Comparison of ENCODE assay signal across 14 cellular contexts in genomic region chr9:77910216-77910615, GRCh38.
DNase-seq lines count a peak whose midpoint lies in the region; ATAC-seq and TF ChIP-seq lines count a peak whose summit lies in the region.
"Had no signal": no experiment of that assay in that cellular context is flagged by ENCODE, and none has a peak within 500 bp of the region (broad histone marks: within the 10 kb centered on the region; RNA-seq: fewer than 3 reads in every experiment).

No MANE protein-coding gene starts in this region.

- DNase-seq in CD4-positive, alpha-beta memory T cell: no peak
- DNase-seq in T-cell (no peak), globus pallidus (ENCODE audit: low spot score) (peak; percentile 73), breast epithelium (ENCODE audit: low spot score in 2 of 2) (no peak)
- DNase-seq in stimulated activated effector memory CD8-positive, alpha-beta T cell treated with anti-CD3 and anti-CD28 coated beads, Interleukin-12 subunit alpha, Interleukin-12 subunit beta, amount 100 ng/mL, for 72 hours (ENCODE audit: low spot score in 2 of 2): no peak
- DNase-seq: activated effector memory CD4-positive, alpha-beta T cell treated with Interleukin-2 at 50 U/mL for 16 hours; esophagus squamous epithelium; NCI-H1930; posterior cingulate gyrus; spleen; stimulated activated naive CD4-positive, alpha-beta T cell treated with Interleukin-2 at 50 U/mL for 16 hours had no signal

- H3K27ac Mint-ChIP-seq in CD4-positive, alpha-beta memory T cell: peak overlapping the region in 4 of 7 donors; percentile 6 to 55 (median 14)
- peak overlapping the region; percentile 16 to 34 for H3K27ac Mint-ChIP-seq in T-cell
- no peak overlapping the region for H3K27ac Mint-ChIP-seq in stimulated activated effector memory CD8-positive, alpha-beta T cell treated with anti-CD3 and anti-CD28 coated beads, Interleukin-12 subunit alpha, Interleukin-12 subunit beta, amount 100 ng/mL, for 72 hours

- H3K36me3 ChIP-seq in BLaER1 treated with 17β-estradiol and CSF1 and Interleukin-3, amounts not matched to agents 10 nM and 100 nM: peaks cover 16 to 73% (median 39%) of the 10 kb centered on the region in 11 experiments; a peak in 20 of 22 replicates
- H3K36me3 ChIP-seq in CD4-positive, alpha-beta memory T cell (ENCODE audit: insufficient read depth, low read length): no peaks in the 10 kb centered on the region
- H3K36me3 ChIP-seq in breast epithelium: no peaks in the 10 kb centered on the region
- H3K36me3 ChIP-seq: esophagus squamous epithelium, spleen had no signal

- H3K9me3 ChIP-seq in BLaER1 treated with 17β-estradiol and CSF1 and Interleukin-3, amounts not matched to agents 10 nM and 100 nM (replicated peaks in 1 of 11): peaks cover 0 to 56% (median 43%) of the 10 kb centered on the region in 11 experiments; a peak in 18 of 22 replicates
- no peaks in the 10 kb centered on the region for H3K9me3 ChIP-seq in CD4-positive, alpha-beta memory T cell (ENCODE audit: control insufficient read depth in 1 of 2, low read length in 2 of 2)
- H3K9me3 ChIP-seq in breast epithelium: no peaks in the 10 kb centered on the region
- H3K9me3 ChIP-seq: esophagus squamous epithelium, spleen had no signal

- TF ChIP-seq POLR2A in breast epithelium (IDR thresholded peaks at IDR 0.05): no peak

- peaks cover 37 to 56% (median 54%) of the 10 kb centered on the region in 4 donors for H3K4me1 Mint-ChIP-seq in CD4-positive, alpha-beta memory T cell
- peaks cover 57 to 64% (median 58%) of the 10 kb centered on the region in 3 donors for H3K4me1 Mint-ChIP-seq in T-cell
- H3K4me1 Mint-ChIP-seq in stimulated activated effector memory CD8-positive, alpha-beta T cell treated with anti-CD3 and anti-CD28 coated beads, Interleukin-12 subunit alpha, Interleukin-12 subunit beta, amount 100 ng/mL, for 72 hours: peaks cover 15% of the 10 kb centered on the region

- no peaks in the 10 kb centered on the region for H3K27me3 Mint-ChIP-seq in CD4-positive, alpha-beta memory T cell
- H3K27me3 Mint-ChIP-seq in T-cell: no peaks in the 10 kb centered on the region

- no peak for TF ChIP-seq CTCF in breast epithelium (IDR thresholded peaks at IDR 0.05)

- no peak overlapping the region for H3K4me3 ChIP-seq in BLaER1 treated with 17β-estradiol and CSF1 and Interleukin-3, amounts not matched to agents 10 nM and 100 nM
- H3K4me3 ChIP-seq in CD4-positive, alpha-beta memory T cell (ENCODE audit: low read length in 2 of 2): no peak overlapping the region
- H3K4me3 ChIP-seq in breast epithelium: no peak overlapping the region
- H3K4me3 ChIP-seq: esophagus squamous epithelium, spleen had no signal

- peaks cover 0 to 98% (median 0%) of the 10 kb centered on the region in 11 experiments; a peak in 3 of 22 replicates for H4K20me1 ChIP-seq in BLaER1 treated with 17β-estradiol and CSF1 and Interleukin-3, amounts not matched to agents 10 nM and 100 nM

- CTCF ChIA-PET in CD4-positive, alpha-beta memory T cell (lab: Charles Lee; ENCODE audit: partially characterized antibody): interaction anchor here (1.0 kb wide), 1 partner anchor 759 kb away, joined by 3 read pairs; no protein-coding TSS in a partner anchor
- CTCF ChIA-PET in T-cell (lab: Charles Lee): no interaction called here

- H3K4me3 Mint-ChIP-seq in CD4-positive, alpha-beta memory T cell: peak overlapping the region in 2 of 8 donors; percentile 33 to 39
- H3K4me3 Mint-ChIP-seq in T-cell: peak overlapping the region in 1 of 3 donors; percentile 79
- no peak overlapping the region for H3K4me3 Mint-ChIP-seq in stimulated activated effector memory CD8-positive, alpha-beta T cell treated with anti-CD3 and anti-CD28 coated beads, Interleukin-12 subunit alpha, Interleukin-12 subunit beta, amount 100 ng/mL, for 72 hours

- peak overlapping the region in 6 of 11 experiments; percentile 19 to 75 (median 44); a peak in 9 of 22 replicates for H3K27ac ChIP-seq in BLaER1 treated with 17β-estradiol and CSF1 and Interleukin-3, amounts not matched to agents 10 nM and 100 nM
- no peak overlapping the region for H3K27ac ChIP-seq in CD4-positive, alpha-beta memory T cell (ENCODE audit: low read depth, low read length)
- no peak overlapping the region for H3K27ac ChIP-seq in breast epithelium
- H3K27ac ChIP-seq: esophagus squamous epithelium had no signal

- H3K4me2 ChIP-seq in BLaER1 treated with 17β-estradiol and CSF1 and Interleukin-3, amounts not matched to agents 10 nM and 100 nM: peak overlapping the region; percentile 33 to 75 (median 52); a peak in 21 of 22 replicates

- ATAC-seq in T-cell (replicated peaks in 1 of 4) (no peak), GM21526 (IDR thresholded peaks at IDR 0.05; ENCODE audit: low FRiP score, unreplicated experiment) (no peak)
- no peak for ATAC-seq in stimulated activated effector memory CD8-positive, alpha-beta T cell treated with anti-CD3 and anti-CD28 coated beads, Interleukin-12 subunit alpha, Interleukin-12 subunit beta, amount 100 ng/mL, for 72 hours
- ATAC-seq: Panc1 had no signal

- H3K9ac ChIP-seq in BLaER1 treated with 17β-estradiol and CSF1 and Interleukin-3, amounts not matched to agents 10 nM and 100 nM: no peak overlapping the region

- no peaks in the 10 kb centered on the region for H3K27me3 ChIP-seq in BLaER1 treated with 17β-estradiol and CSF1 and Interleukin-3, amounts not matched to agents 10 nM and 100 nM
- no peaks in the 10 kb centered on the region for H3K27me3 ChIP-seq in CD4-positive, alpha-beta memory T cell (ENCODE audit: insufficient read depth, low read length)
- H3K27me3 ChIP-seq in breast epithelium: no peaks in the 10 kb centered on the region
- H3K27me3 ChIP-seq: esophagus squamous epithelium had no signal

- intact Hi-C loops in CD4-positive, alpha-beta memory T cell (cut with micrococcal nuclease): loop anchor here (10.0 kb wide), 1 partner anchor 65 kb away; no protein-coding TSS in a partner anchor
- intact Hi-C loops in breast epithelium (cut with DNase I; ENCODE audit: low total_unique reads): no loop called here

- no peaks in the 10 kb centered on the region for H3K9me3 Mint-ChIP-seq in CD4-positive, alpha-beta memory T cell
- no peaks in the 10 kb centered on the region for H3K9me3 Mint-ChIP-seq in T-cell
- no peaks in the 10 kb centered on the region for H3K9me3 Mint-ChIP-seq in stimulated activated effector memory CD8-positive, alpha-beta T cell treated with anti-CD3 and anti-CD28 coated beads, Interleukin-12 subunit alpha, Interleukin-12 subunit beta, amount 100 ng/mL, for 72 hours

- H3K36me3 Mint-ChIP-seq in CD4-positive, alpha-beta memory T cell: peaks cover 9 to 41% of the 10 kb centered on the region in 2 donors
- H3K36me3 Mint-ChIP-seq in T-cell: peaks cover 20% of the 10 kb centered on the region
- no peaks in the 10 kb centered on the region for H3K36me3 Mint-ChIP-seq in stimulated activated effector memory CD8-positive, alpha-beta T cell treated with anti-CD3 and anti-CD28 coated beads, Interleukin-12 subunit alpha, Interleukin-12 subunit beta, amount 100 ng/mL, for 72 hours

- POLR2A ChIA-PET in CD4-positive, alpha-beta memory T cell (lab: Charles Lee; ENCODE audit: partially characterized antibody): no interaction called here
- POLR2A ChIA-PET in T-cell (lab: Charles Lee): interaction anchor here in 1 of 2 donors (0.7 kb wide), 1 partner anchor 51 kb away, joined by 5 read pairs; no protein-coding TSS in a partner anchor

- H3K4me1 ChIP-seq in BLaER1 treated with 17β-estradiol and CSF1 and Interleukin-3, amounts not matched to agents 10 nM and 100 nM: peaks cover 20 to 32% (median 28%) of the 10 kb centered on the region in 10 experiments
- peaks cover 41% of the 10 kb centered on the region for H3K4me1 ChIP-seq in CD4-positive, alpha-beta memory T cell (ENCODE audit: insufficient read depth, low read length)
- no peaks in the 10 kb centered on the region for H3K4me1 ChIP-seq in breast epithelium

Comparison
In these comparisons a context has a peak if more than half of its experiments do, and no peak if none do; other contexts are left out.
1. H3K27ac ChIP-seq: peak in BLaER1 treated with 17β-estradiol and CSF1 and Interleukin-3, amounts not matched to agents 10 nM and 100 nM (6 of 11); none in CD4-positive, alpha-beta memory T cell (single experiment) and breast epithelium (0 of 2).